In the genomic region with DNA sequence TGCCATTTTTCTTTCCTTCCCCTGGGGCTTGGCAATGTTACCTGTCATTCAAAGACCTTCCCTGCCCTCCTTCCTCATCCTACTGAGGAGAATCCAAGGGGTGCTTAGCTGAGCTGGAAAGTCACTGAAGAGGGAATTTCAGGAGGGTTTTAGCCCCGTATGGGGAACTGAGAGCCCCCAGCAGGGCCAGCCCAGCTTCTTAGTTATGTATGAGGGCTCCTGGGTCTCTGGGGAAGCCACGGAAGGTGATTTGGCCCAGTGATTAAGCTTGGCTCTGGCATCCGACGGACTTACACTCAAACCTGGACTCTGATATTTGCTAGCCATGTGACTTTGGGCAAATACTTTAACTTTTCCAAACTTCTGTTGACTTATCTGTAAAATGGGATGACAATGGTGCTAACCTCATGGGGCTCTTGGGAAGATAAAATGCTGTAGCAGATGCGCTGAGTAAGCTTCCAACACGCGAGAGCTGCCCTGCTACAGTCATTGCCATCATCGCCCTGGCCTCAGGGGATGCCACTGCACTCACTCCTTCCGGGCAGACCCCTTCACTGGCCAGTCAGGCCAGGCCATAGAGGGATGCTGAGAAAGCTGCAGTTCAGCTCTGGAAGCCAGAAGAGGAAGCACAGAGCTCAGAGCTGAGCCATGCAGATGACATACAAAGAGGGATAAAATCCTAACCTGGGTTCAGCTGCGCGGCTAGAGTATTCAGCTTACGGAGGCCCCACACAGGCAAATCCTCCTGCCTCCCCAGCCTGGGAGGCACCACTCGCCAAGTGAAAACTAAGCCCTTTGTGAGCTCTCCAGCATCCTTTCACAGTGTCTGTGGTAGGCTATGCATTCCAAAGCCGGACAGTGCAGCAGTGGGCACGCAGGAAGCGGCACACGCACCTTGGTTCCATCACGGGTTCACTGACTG, we compare ENCODE assay signal across 17 cellular contexts. TPM values are rescaled to one million over a fixed set of nuclear protein-coding genes. Genes with fewer than 3 reads are reported as not detected.
DNase-seq lines count a peak whose midpoint lies in the region; ATAC-seq and TF ChIP-seq lines count a peak whose summit lies in the region.
"Had no signal": no experiment of that assay in that cellular context is flagged by ENCODE, and none has a peak within 500 bp of the region (broad histone marks: within the 10 kb centered on the region; RNA-seq: fewer than 3 reads in every experiment).

No MANE protein-coding gene starts in this region.

- POLR2A ChIA-PET in Caco-2 (lab: Charles Lee) (no interaction called here), HEK293T (lab: Yijun Ruan, JAX) (no interaction called here)

- H3K4me1 Mint-ChIP-seq in activated T-cell treated with anti-CD3 and anti-CD28 coated beads, Interleukin-2, amount 50 U/mL, for 24 hours (ENCODE audit: low read depth), result peaks cover 39% of the 10 kb centered on the region
- H3K4me1 Mint-ChIP-seq in central memory CD8-positive, alpha-beta T cell, result peaks cover 60% of the 10 kb centered on the region
- H3K4me1 Mint-ChIP-seq in Caco-2 (ENCODE audit: low read depth, unreplicated experiment), result no peaks in the 10 kb centered on the region
- H3K4me1 Mint-ChIP-seq: GM23338, nephron had no signal

- no peak overlapping the region for H3K4me2 ChIP-seq in neuronal stem cell (ENCODE audit: insufficient read depth, low read length, poor library complexity, severe bottlenecking)
- H3K4me2 ChIP-seq: GM23338 had no signal

- no peak overlapping the region for H3K4ac ChIP-seq in neuronal stem cell (ENCODE audit: low read length)

- H3K27ac Mint-ChIP-seq in activated T-cell treated with anti-CD3 and anti-CD28 coated beads, Interleukin-2, amount 50 U/mL, for 24 hours, result peak overlapping the region; percentile 38
- H3K27ac Mint-ChIP-seq in central memory CD8-positive, alpha-beta T cell (ENCODE audit: low read depth), result peak overlapping the region; percentile 91
- no peak overlapping the region for H3K27ac Mint-ChIP-seq in Caco-2 (ENCODE audit: unreplicated experiment)
- H3K27ac Mint-ChIP-seq: GM23338, nephron had no signal

- intact Hi-C loops in Caco-2 (cut with micrococcal nuclease; ENCODE audit: unreplicated experiment), result no loop called here

- peak overlapping the region; percentile 26 for H2AK5ac ChIP-seq in neuronal stem cell (ENCODE audit: low read depth, low read length)

- H3K36me3 ChIP-seq in neuronal stem cell (replicated peaks in 1 of 2; ENCODE audit: control insufficient read depth in 2 of 2, insufficient read depth in 2 of 2, low read length in 2 of 2) (no peaks in the 10 kb centered on the region), Caco-2 (ENCODE audit: control insufficient read depth, insufficient read depth, low read length) (no peaks in the 10 kb centered on the region)
- H3K36me3 ChIP-seq: esophagus squamous epithelium, prostate gland, suprapubic skin had no signal

- in situ Hi-C loops in GM13976 (cut with MboI; ENCODE audit: low sequenced_read_pairs, unreplicated experiment), result no loop called here

- TF ChIP-seq CTCF in GM13976 (IDR thresholded peaks at IDR 0.05; ENCODE audit: borderline replicate concordance, control extremely low read depth, extremely low read depth, insufficient read depth, missing control alignments) (no peak), Caco-2 (IDR thresholded peaks at IDR 0.05; ENCODE audit: insufficient read depth in 1 of 2, low read depth in 1 of 2, low read length in 1 of 2, severe bottlenecking in 1 of 2, unreplicated experiment in 1 of 2) (no peak)

- no peaks in the 10 kb centered on the region for H3K9me3 Mint-ChIP-seq in activated T-cell treated with anti-CD3 and anti-CD28 coated beads, Interleukin-2, amount 50 U/mL, for 24 hours
- no peaks in the 10 kb centered on the region for H3K9me3 Mint-ChIP-seq in central memory CD8-positive, alpha-beta T cell
- H3K9me3 Mint-ChIP-seq in Caco-2 (ENCODE audit: unreplicated experiment), result no peaks in the 10 kb centered on the region

- no peaks in the 10 kb centered on the region for H3K27me3 Mint-ChIP-seq in activated T-cell treated with anti-CD3 and anti-CD28 coated beads, Interleukin-2, amount 50 U/mL, for 24 hours
- H3K27me3 Mint-ChIP-seq in central memory CD8-positive, alpha-beta T cell, result no peaks in the 10 kb centered on the region
- H3K27me3 Mint-ChIP-seq in Caco-2 (ENCODE audit: insufficient read depth, unreplicated experiment), result peaks cover 18% of the 10 kb centered on the region

- H2BK120ac ChIP-seq in neuronal stem cell (ENCODE audit: low read depth, low read length), result no peak overlapping the region

- peaks cover 67% of the 10 kb centered on the region for H3K36me3 Mint-ChIP-seq in activated T-cell treated with anti-CD3 and anti-CD28 coated beads, Interleukin-2, amount 50 U/mL, for 24 hours (ENCODE audit: low read depth)
- H3K36me3 Mint-ChIP-seq in central memory CD8-positive, alpha-beta T cell (ENCODE audit: insufficient read depth), result peaks cover 30% of the 10 kb centered on the region
- no peaks in the 10 kb centered on the region for H3K36me3 Mint-ChIP-seq in Caco-2 (ENCODE audit: insufficient read depth, unreplicated experiment)

- CTCF ChIA-PET in Caco-2 (lab: Charles Lee) (interaction anchor here (0.5 to 1.0 kb wide), 2 partner anchors 17 to 114 kb away, joined by 3 read pairs; no protein-coding TSS in a partner anchor), HEK293T (lab: Yijun Ruan, JAX) (interaction anchor here (0.5 to 1.6 kb wide), 3 partner anchors 18 to 78 kb away, joined by 3 to 6 read pairs (median 5); no protein-coding TSS in a partner anchor)

- H2BK5ac ChIP-seq in neuronal stem cell (ENCODE audit: low read length), result no peak overlapping the region

- H3K27me3 ChIP-seq in neuronal stem cell (ENCODE audit: control insufficient read depth in 3 of 3, insufficient read depth in 3 of 3, low read depth in 1 of 3, low read length in 3 of 3) (peaks cover 0 to 18% (median 0%) of the 10 kb centered on the region in 3 experiments), Caco-2 (replicated peaks; ENCODE audit: control insufficient read depth, insufficient read depth, low read length) (no peaks in the 10 kb centered on the region)

- DNase-seq in activated T-cell treated with anti-CD3 and anti-CD28 coated beads, Interleukin-2, amount 50 U/mL, for 24 hours, result no peak
- no peak for DNase-seq in activated T-cell treated with anti-CD3 and anti-CD28 coated beads, Interleukin-2, amount 50 U/mL, for 1 hour
- DNase-seq in GM13976 (ENCODE audit: low spot score), result peak; percentile 23
- no peak for DNase-seq in central memory CD8-positive, alpha-beta T cell (ENCODE audit: low spot score in 2 of 2)
- no peak for DNase-seq in neuronal stem cell (ENCODE audit: low spot score)
- no peak for DNase-seq in Caco-2
- no peak for DNase-seq in NAMALWA (ENCODE audit: low spot score)
- DNase-seq in HEK293T (ENCODE audit: extremely low spot score), result no peak
- DNase-seq: esophagus squamous epithelium; NCI-H1105; NCI-H524 treated with DMSO at 0.1 percent for 48 hours; stimulated activated CD4-positive, alpha-beta T cell treated with anti-CD3 and anti-CD28 coated beads, Interleukin-4, amount 100 ng/mL, for 1 hour had no signal

- BruUV-seq in Caco-2 (replicated peaks; lab: Mats Ljungman, UMichigan), result no TSS peak

- H4K91ac ChIP-seq in neuronal stem cell (ENCODE audit: low read depth, low read length, poor library complexity), result no peak overlapping the region

- H2AFZ ChIP-seq in neuronal stem cell (ENCODE audit: low read length), result no peak overlapping the region
- H2AFZ ChIP-seq: GM23338 had no signal

- no peak overlapping the region for H2BK12ac ChIP-seq in neuronal stem cell (ENCODE audit: low read length)

- no peak for ATAC-seq in central memory CD8-positive, alpha-beta T cell (replicated peaks; ENCODE audit: extremely low read depth, poor library complexity, severe bottlenecking)
- ATAC-seq: GM23338, Right ventricle myocardium inferior had no signal

- H3K18ac ChIP-seq in neuronal stem cell (ENCODE audit: low read length), result peak overlapping the region; percentile 54

- no peak overlapping the region for H3K14ac ChIP-seq in neuronal stem cell (ENCODE audit: low read length)

- WGBS in neuronal stem cell (ENCODE audit: extremely low coverage in 2 of 2, insufficient read length in 2 of 2, insufficient replicate concordance in 1 of 2), 2 donors, result no CpG with 5 or more reads among the region's 18 CpGs

- H3K4me3 Mint-ChIP-seq in activated T-cell treated with anti-CD3 and anti-CD28 coated beads, Interleukin-2, amount 50 U/mL, for 24 hours, result no peak overlapping the region
- H3K4me3 Mint-ChIP-seq in central memory CD8-positive, alpha-beta T cell, result no peak overlapping the region
- H3K4me3 Mint-ChIP-seq in Caco-2 (ENCODE audit: unreplicated experiment), result no peak overlapping the region
- H3K4me3 Mint-ChIP-seq: GM23338, nephron had no signal

- H3K27ac ChIP-seq in neuronal stem cell (replicated peaks; ENCODE audit: low read length), result no peak overlapping the region
- H3K27ac ChIP-seq: esophagus squamous epithelium, prostate gland, suprapubic skin had no signal

- no peak overlapping the region for H3K9ac ChIP-seq in neuronal stem cell (ENCODE audit: low read depth, low read length, poor library complexity)

- H3K9me3 ChIP-seq in neuronal stem cell (replicated peaks in 1 of 2; ENCODE audit: control insufficient read depth in 2 of 2, insufficient read depth in 1 of 2, low read depth in 1 of 2, low read length in 2 of 2) (no peaks in the 10 kb centered on the region), Caco-2 (no peaks in the 10 kb centered on the region)
- H3K9me3 ChIP-seq: prostate gland, suprapubic skin had no signal

- H3K4me1 ChIP-seq in neuronal stem cell (ENCODE audit: control insufficient read depth in 2 of 2, insufficient read depth in 1 of 2, low read depth in 1 of 2, low read length in 2 of 2), result peaks cover 0 to 7% of the 10 kb centered on the region in 2 donors
- no peaks in the 10 kb centered on the region for H3K4me1 ChIP-seq in Caco-2
- H3K4me1 ChIP-seq: esophagus squamous epithelium, prostate gland, suprapubic skin had no signal

- H2BK15ac ChIP-seq in neuronal stem cell (ENCODE audit: low read length), result no peak overlapping the region

- no peak overlapping the region for H4K8ac ChIP-seq in neuronal stem cell (ENCODE audit: low read depth, low read length)

- H3K4me3 ChIP-seq in neuronal stem cell (ENCODE audit: low read length in 2 of 2), result peak overlapping the region in 1 of 2 donors; percentile 13
- no peak overlapping the region for H3K4me3 ChIP-seq in Caco-2 (ENCODE audit: low read depth, low read length)
- H3K4me3 ChIP-seq: esophagus squamous epithelium, GM23338, prostate gland, suprapubic skin had no signal

- H3K79me1 ChIP-seq in neuronal stem cell (ENCODE audit: low read depth, low read length), result peaks cover 2% of the 10 kb centered on the region

- H3K23ac ChIP-seq in neuronal stem cell (ENCODE audit: low read depth, low read length, poor library complexity), result no peak overlapping the region

TF ChIP-seq in HEK293T, 16 proteins besides CTCF, POLR2A, EP300 and RAD21 (continues in another document):
- TF ChIP-seq L3MBTL2 (conservative IDR thresholded peaks at IDR 0.05) (no peak), TARDBP (IDR thresholded peaks at IDR 0.05) (no peak), FOXA1 (IDR thresholded peaks at IDR 0.05) (no peak), BHLHE40 (IDR thresholded peaks at IDR 0.05; ENCODE audit: borderline replicate concordance) (no peak), NFRKB (IDR thresholded peaks at IDR 0.05) (no peak)

RNA-seq across cellular contexts. Expression of a gene that starts 44.8 kb away (rescaled TPM):
- not detected for polyA plus RNA-seq in neuronal stem cell (2013, experiment 1 of 2)
- not detected for polyA plus RNA-seq in neuronal stem cell (2013, experiment 2 of 2)
- total RNA-seq in Caco-2 (2022), result not detected in 2 replicates

RNA-seq across cellular contexts. Expression of a gene that starts 53.2 kb away (rescaled TPM):
- polyA plus RNA-seq in neuronal stem cell (2013, experiment 1 of 2), result 1.1 TPM
- polyA plus RNA-seq in neuronal stem cell (2013, experiment 2 of 2), result 0.89 TPM
- not detected in 2 replicates for total RNA-seq in Caco-2 (2022)
